10 cellular contexts compared by ENCODE assay signal in genomic region chr11:20672575-20672974, GRCh38. TPM values are rescaled to one million over a fixed set of nuclear protein-coding genes. Genes with fewer than 3 reads are reported as not detected.
DNase-seq lines count a peak whose midpoint lies in the region; ATAC-seq, FAIRE-seq and TF ChIP-seq lines count a peak whose summit lies in the region.
"Had no signal": no experiment of that assay in that cellular context is flagged by ENCODE, and none has a peak within 500 bp of the region (broad histone marks: within the 10 kb centered on the region; RNA-seq: fewer than 3 reads in every experiment).

No MANE protein-coding gene starts in this region.

- H3K36me3 ChIP-seq in K562 (ENCODE audit: control insufficient read depth, insufficient read depth, low read length) (no peaks in the 10 kb centered on the region), prostate gland (no peaks in the 10 kb centered on the region)

- no CpG with 5 or more reads among the region's 2 CpGs for WGBS in K562 (ENCODE audit: insufficient coverage, low coverage, missing lambda C conversion rate)
- WGBS in prostate gland = 30% methylated on average over 2 of the region's 2 CpGs

- no peak overlapping the region for H3K9ac ChIP-seq in K562 (ENCODE audit: insufficient read depth in 1 of 2, low read depth in 2 of 2, low read length in 2 of 2)

- H3K9me1 ChIP-seq in K562 (ENCODE audit: control insufficient read depth, insufficient read depth, low read length) = no peaks in the 10 kb centered on the region

- no peak overlapping the region for H3K4me2 ChIP-seq in K562 (ENCODE audit: insufficient read depth, low read length)

- no peak overlapping the region for H2AFZ ChIP-seq in K562 (ENCODE audit: low read depth, low read length)

- H3K27me3 ChIP-seq in K562 (ENCODE audit: control insufficient read depth in 2 of 2, insufficient read depth in 2 of 2, low read length in 2 of 2) = peaks cover 3 to 26% of the 10 kb centered on the region in 2 experiments; a peak in 3 of 5 replicates
- no peaks in the 10 kb centered on the region for H3K27me3 ChIP-seq in prostate gland (replicated peaks; ENCODE audit: insufficient read depth)

- BruUV-seq in K562 (replicated peaks; lab: Mats Ljungman, UMichigan) = no TSS peak

- CTCF ChIA-PET in K562 (lab: Yijun Ruan, JAX; ENCODE audit: low intra/inter-chr PET ratio) = interaction anchor here (0.7 kb wide), 2 partner anchors 25 to 540 kb away, joined by 5 to 8 read pairs; no protein-coding TSS in a partner anchor

- H3K27ac ChIP-seq in K562 (ENCODE audit: extremely low read depth, low read depth, low read length) = no peak overlapping the region
- no peak overlapping the region for H3K27ac ChIP-seq in prostate gland

- no peak for TF ChIP-seq EP300 in K562 (IDR thresholded peaks at IDR 0.05; ENCODE audit: low read length)

- ATAC-seq in K562 = peak; percentile 71
- no peak for ATAC-seq in HG03280 (IDR thresholded peaks at IDR 0.05; ENCODE audit: unreplicated experiment)

- in situ Hi-C loops in K562 (cut with MboI) = no loop called here

- TF ChIP-seq POLR2A in K562 (conservative IDR thresholded peaks at IDR 0.05) (no peak), prostate gland (IDR thresholded peaks at IDR 0.05) (no peak)

- FAIRE-seq in K562 (lab: Jason Lieb, UNC) = peak; percentile 52

- H4K20me1 ChIP-seq in K562 (replicated peaks; ENCODE audit: control insufficient read depth, insufficient read depth, low read length) = no peaks in the 10 kb centered on the region

- no peak; a peak in 1 of 4 replicates for TF ChIP-seq RAD21 in K562 (CRISPR knock-in tag; conservative IDR thresholded peaks at IDR 0.05 in 1 of 2, IDR thresholded peaks at IDR 0.05 in 1 of 2)

- TF ChIP-seq CTCF in K562 (IDR thresholded peaks at IDR 0.05 in 2 of 3, conservative IDR thresholded peaks at IDR 0.05 in 1 of 3; ENCODE audit: insufficient read depth in 2 of 3, low read depth in 1 of 3, low read length in 3 of 3) (peak; percentile 35 to 44 (median 44); a peak in 3 of 6 replicates), prostate gland (IDR thresholded peaks at IDR 0.05) (peak in 3 of 4 experiments; percentile 13 to 20 (median 13))

- DNase-seq in NCI-H2171 treated with DMSO at 0.1 percent for 48 hours (lab: John Stamatoyannopoulos, UW) (peak; percentile 1), NCI-H2171 (lab: John Stamatoyannopoulos, UW) (no peak), NCI-H1105 treated with DMSO at 0.1 percent for 48 hours (lab: John Stamatoyannopoulos, UW) (peak; percentile 60), K562 (ENCODE audit: extremely low read depth in 1 of 4, low spot score in 3 of 4) (peak; percentile 14 to 27 (median 20)), prostate gland (ENCODE audit: low spot score) (no peak), hepatic stellate cell (ENCODE audit: low spot score) (no peak), UCSD-AML1 (lab: John Stamatoyannopoulos, UW; ENCODE audit: unreplicated experiment) (no peak)
- DNase-seq: CD4-positive, alpha-beta memory T cell; posterior cingulate gyrus had no signal

- intact Hi-C loops in K562 (cut with micrococcal nuclease) (loop anchor here (5.0 kb wide), 1 partner anchor 545 kb away; no protein-coding TSS in a partner anchor), prostate gland (cut with DNase I) (no loop called here)

- POLR2A ChIA-PET in K562 (lab: Yijun Ruan, JAX) = no interaction called here

- H3K9me3 ChIP-seq in K562 (replicated peaks; ENCODE audit: control insufficient read depth, insufficient read depth, low read depth, low read length) (no peaks in the 10 kb centered on the region), prostate gland (no peaks in the 10 kb centered on the region)

- no peaks in the 10 kb centered on the region for H3K79me2 ChIP-seq in K562 (ENCODE audit: control insufficient read depth, insufficient read depth, low read length)

- H3K4me3 ChIP-seq in K562 (no peak overlapping the region), prostate gland (no peak overlapping the region)

- H3K4me1 ChIP-seq in K562 (replicated peaks in 1 of 2; ENCODE audit: control insufficient read depth in 2 of 2, insufficient read depth in 2 of 2, low read length in 2 of 2) = no peaks in the 10 kb centered on the region; a peak in 1 of 5 replicates
- no peaks in the 10 kb centered on the region for H3K4me1 ChIP-seq in prostate gland (replicated peaks)

TF ChIP-seq in K562, 482 proteins besides CTCF, POLR2A, EP300 and RAD21:
- TF ChIP-seq ZNF384 (IDR thresholded peaks at IDR 0.05; ENCODE audit: low read depth, low read length) = peak; percentile 60
- TF ChIP-seq PHF8 (IDR thresholded peaks at IDR 0.05; ENCODE audit: borderline replicate concordance, low read length) = no peak

RNA-seq across cellular contexts. Expression of gene NELL1, which starts 3.2 kb away (rescaled TPM):
- total RNA-seq in K562 (2011; cell fraction: chromatin; rRNA removed; ENCODE audit: low replicate concordance) = not detected in 2 replicates
- total RNA-seq in K562 (2011; cell fraction: nucleolus; rRNA removed) = not detected in 2 replicates
- total RNA-seq in K562 (2011; cell fraction: nucleoplasm; rRNA removed) = not detected in 2 replicates
- not detected in 2 replicates for total RNA-seq in K562 (2014; rRNA removed)
- not detected in 2 replicates for total RNA-seq in K562 (2014; rRNA removed; fragmentation: Illumina TruSeq; extraction: Trizol)
- not detected in 2 replicates for total RNA-seq in K562 (2015; rRNA removed; fragmentation: Illumina TruSeq; extraction: Trizol)
- total RNA-seq in K562 (2021) = not detected in 2 replicates
- polyA plus RNA-seq in K562 (2011; rRNA removed) = not detected in 2 replicates
- polyA plus RNA-seq in K562 (2011; cell fraction: cytosol; rRNA removed) = not detected in 2 replicates
- polyA plus RNA-seq in K562 (2011; cell fraction: nucleus; rRNA removed) = not detected in 2 replicates
- polyA plus RNA-seq in K562 (2012) = not detected in 2 replicates
- not detected in 2 replicates for polyA plus RNA-seq in K562 (2014; fragmentation: Illumina TruSeq; extraction: Trizol)
- polyA plus RNA-seq in K562 (2014; fragmentation: Nextera tagmentation; extraction: Ambion mirVana) = not detected
- polyA plus RNA-seq in K562 (2014; rRNA removed) = not detected in 2 replicates
- not detected in 2 replicates for polyA minus RNA-seq in K562 (2011; rRNA and poly(A)+ RNA removed)
- polyA minus RNA-seq in K562 (2011; cell fraction: cytosol; rRNA and poly(A)+ RNA removed) = not detected in 2 replicates
- polyA minus RNA-seq in K562 (2011; cell fraction: nucleus; rRNA and poly(A)+ RNA removed) = not detected in 2 replicates
- total RNA-seq in prostate gland = 10 to 100 TPM in 1 of 2 donors, 1 to 10 TPM in 1; 1.8 to 10.3 TPM
- total RNA-seq: CD4-positive, alpha-beta memory T cell had no signal
- polyA plus RNA-seq: CD4-positive, alpha-beta memory T cell had no signal

Comparison
In these comparisons a context has a peak if more than half of its experiments do, and no peak if none do; other contexts are left out.
1. DNase-seq: peak in NCI-H2171 treated with DMSO at 0.1 percent for 48 hours (single experiment), NCI-H1105 treated with DMSO at 0.1 percent for 48 hours (single experiment) and K562 (4 of 4); none in NCI-H2171 (single experiment), prostate gland (single experiment), hepatic stellate cell (single experiment) and UCSD-AML1 (single experiment).